Comparison of ENCODE assay signal across 7 cellular contexts in the genomic region with DNA sequence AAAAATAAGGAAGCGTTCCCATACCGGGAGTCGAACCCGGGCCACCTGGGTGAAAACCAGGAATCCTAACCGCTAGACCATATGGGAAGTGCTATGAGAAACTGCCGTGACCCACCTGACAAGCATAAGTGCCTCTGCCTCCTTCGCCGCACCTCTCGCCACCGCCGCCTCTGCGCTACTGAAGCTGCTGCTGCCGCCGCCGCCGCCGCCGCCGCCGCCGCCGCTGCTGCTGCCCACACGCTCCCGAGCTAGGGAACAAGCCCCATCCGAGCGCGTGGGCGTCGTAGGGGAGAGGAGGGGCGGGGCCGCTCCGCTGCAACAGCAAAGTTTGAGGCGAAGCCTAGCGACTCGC. TPM values are rescaled to one million over a fixed set of nuclear protein-coding genes. Genes with fewer than 3 reads are reported as not detected.
A peak's percentile ranks its signal among the peaks of the same experiment; 100 is the strongest.
DNase-seq lines count a peak whose midpoint lies in the region; ATAC-seq and TF ChIP-seq lines count a peak whose summit lies in the region.

No MANE protein-coding gene starts in this region.

- peak; percentile 80 for DNase-seq in NCI-H2171 treated with DMSO at 0.1 percent for 48 hours (lab: John Stamatoyannopoulos, UW)
- DNase-seq in activated CD4-positive, CD25-positive, alpha-beta regulatory T cell treated with anti-CD3 and anti-CD28 coated beads, Interleukin-2, amount 50 U/mL, for 72 hours = peak; percentile 90
- DNase-seq in central memory CD4-positive, alpha-beta T cell = peak; percentile 83
- DNase-seq in kidney epithelial cell (ENCODE audit: low read depth) = no peak
- DNase-seq in stimulated activated CD4-positive, alpha-beta T cell treated with anti-CD3 and anti-CD28 coated beads, Interleukin-1b, Interleukin-23, amount 100 ng/mL, for 4 hours (ENCODE audit: low read depth in 2 of 2) = peak; percentile 87 to 88

- TF ChIP-seq CTCF in kidney epithelial cell (IDR thresholded peaks at IDR 0.05; ENCODE audit: insufficient read depth, low read length, poor library complexity, severe bottlenecking) = no peak

- peak overlapping the region; percentile 82 for H3K4me3 ChIP-seq in kidney epithelial cell (ENCODE audit: low read depth, low read length)

- ATAC-seq in HG03025 (IDR thresholded peaks at IDR 0.05; ENCODE audit: low FRiP score, unreplicated experiment) = peak; percentile 36

- no peaks in the 10 kb centered on the region for H3K36me3 ChIP-seq in kidney epithelial cell (ENCODE audit: control insufficient read depth, insufficient read depth, low read length)

- H3K27me3 ChIP-seq in kidney epithelial cell (ENCODE audit: control insufficient read depth, insufficient read depth, low read length) = no peaks in the 10 kb centered on the region

- peak; percentile 8 for TF ChIP-seq POLR2A in GM18526 (IDR thresholded peaks at IDR 0.05; ENCODE audit: extremely low read depth, insufficient read length)

RNA-seq across cellular contexts. Expression of a gene that starts 0.6 kb away (rescaled TPM):
- total RNA-seq in kidney epithelial cell = 10.5 and 13.8 TPM in 2 replicates

RNA-seq across cellular contexts. Expression of a gene that starts 41.6 kb away (rescaled TPM):
- total RNA-seq in kidney epithelial cell = 60.6 and 74.1 TPM in 2 replicates
